ENCODE assay signal across 21 cellular contexts in genomic region chr5:168128154-168128553, GRCh38.
"Had no signal": no experiment of that assay in that cellular context is flagged by ENCODE, and none has a peak within 500 bp of the region (broad histone marks: within the 10 kb centered on the region; RNA-seq: fewer than 3 reads in every experiment).

No MANE protein-coding gene starts in this region.

- H3K27ac Mint-ChIP-seq: activated CD8-positive, alpha-beta T cell treated with anti-CD3 and anti-CD28 coated beads, Interleukin-2, amount 10 ng/mL, durations not matched to agents 7 days and 5 days; activated naive CD4-positive, alpha-beta T cell treated with anti-CD3 and anti-CD28 coated beads, Interleukin-2, amount 50 U/mL, for 24 hours; activated T-cell treated with anti-CD3 and anti-CD28 coated beads, Interleukin-2, amount 50 U/mL, for 24 hours; activated T-helper 1 cell treated with anti-CD3 and anti-CD28 coated beads, Interleukin-12 subunit alpha, Interleukin-12 subunit beta, Interleukin-2, Interleukin-4 antibody, amounts not matched to agents 30 ng/mL and 10 ng/mL and 1 ng/mL, durations not matched to agents 14 hours and 24 hours and 36 hours had no signal

- H3K4me1 Mint-ChIP-seq: activated naive CD4-positive, alpha-beta T cell treated with anti-CD3 and anti-CD28 coated beads, Interleukin-2, amount 50 U/mL, for 24 hours; IgD-negative memory B cell had no signal

- H3K4me3 Mint-ChIP-seq: activated CD8-positive, alpha-beta T cell treated with anti-CD3 and anti-CD28 coated beads, Interleukin-2, amount 10 ng/mL, durations not matched to agents 7 days and 5 days; activated naive CD4-positive, alpha-beta T cell treated with anti-CD3 and anti-CD28 coated beads, Interleukin-2, amount 50 U/mL, for 24 hours; activated T-cell treated with anti-CD3 and anti-CD28 coated beads, Interleukin-2, amount 50 U/mL, for 24 hours; activated T-helper 1 cell treated with anti-CD3 and anti-CD28 coated beads, Interleukin-12 subunit alpha, Interleukin-12 subunit beta, Interleukin-2, Interleukin-4 antibody, amounts not matched to agents 30 ng/mL and 10 ng/mL and 1 ng/mL, durations not matched to agents 14 hours and 24 hours and 36 hours; IgD-negative memory B cell had no signal

- H3K36me3 Mint-ChIP-seq: activated naive CD4-positive, alpha-beta T cell treated with anti-CD3 and anti-CD28 coated beads, Interleukin-2, amount 50 U/mL, for 24 hours; IgD-negative memory B cell had no signal

- ATAC-seq: activated CD8-positive, alpha-beta T cell treated with anti-CD3 and anti-CD28 coated beads, Interleukin-2, amount 10 ng/mL, durations not matched to agents 7 days and 5 days; body of pancreas had no signal

- DNase-seq: activated CD4-positive, alpha-beta T cell treated with anti-CD3 and anti-CD28 coated beads for 48 hours; activated CD4-positive, alpha-beta T cell treated with anti-CD3 and anti-CD28 coated beads, Interleukin-2, amount 50 U/mL, for 4 hours; activated CD4-positive, CD25-positive, alpha-beta regulatory T cell treated with anti-CD3 and anti-CD28 coated beads, Interleukin-2, amount 50 U/mL, for 72 hours; activated CD8-positive, alpha-beta T cell treated with anti-CD3 and anti-CD28 coated beads, Interleukin-2, amount 10 ng/mL, durations not matched to agents 7 days and 5 days; activated effector memory CD4-positive, alpha-beta T cell treated with Interleukin-2 at 50 U/mL for 16 hours; activated naive CD4-positive, alpha-beta T cell; activated T-cell treated with anti-CD3 and anti-CD28 coated beads, Interleukin-2, amount 50 U/mL, for 24 hours; KG1; NCI-H1048; NCI-H1930; NCI-H2171; NCI-H2227 treated with DMSO at 0.1 percent for 48 hours; NCI-H446 treated with DMSO at 0.1 percent for 48 hours; NCI-H526 treated with DMSO at 0.1 percent for 48 hours; Peyer's patch; Right ventricle myocardium superior; T-helper 1 cell had no signal

- H3K9me3 Mint-ChIP-seq: activated naive CD4-positive, alpha-beta T cell treated with anti-CD3 and anti-CD28 coated beads, Interleukin-2, amount 50 U/mL, for 24 hours; activated T-cell treated with anti-CD3 and anti-CD28 coated beads, Interleukin-2, amount 50 U/mL, for 24 hours had no signal

- H3K27me3 Mint-ChIP-seq: activated naive CD4-positive, alpha-beta T cell treated with anti-CD3 and anti-CD28 coated beads, Interleukin-2, amount 50 U/mL, for 24 hours; IgD-negative memory B cell had no signal
